In genomic region chr4:110878413-110878812, GRCh38 we compare ENCODE assay signal across 21 cellular contexts.
DNase-seq lines count a peak whose midpoint lies in the region; ATAC-seq and TF ChIP-seq lines count a peak whose summit lies in the region.
"Had no signal": no experiment of that assay in that cellular context is flagged by ENCODE, and none has a peak within 500 bp of the region (broad histone marks: within the 10 kb centered on the region; RNA-seq: fewer than 3 reads in every experiment).

No MANE protein-coding gene starts in this region.

- RAD21 ChIA-PET in HCT116 (lab: Charles Lee; ENCODE audit: low non-redundant PET in 1 of 2, low total read pairs in 2 of 2, uncharacterized antibody in 2 of 2, unreplicated experiment in 2 of 2), result no interaction called here

- ATAC-seq in HCT116 (peak; percentile 81), HG03469 (IDR thresholded peaks at IDR 0.05; ENCODE audit: unreplicated experiment) (no peak)

- POLR2A ChIA-PET in HCT116 (lab: Charles Lee), result no interaction called here

- intact Hi-C loops in HCT116 (cut with micrococcal nuclease), result no loop called here

- CTCF ChIA-PET in HCT116 (lab: Charles Lee), result no interaction called here

- no TSS peak for BruUV-seq in HCT116 (replicated peaks; lab: Mats Ljungman, UMichigan)

- H3K36me3 ChIP-seq in HCT116 (ENCODE audit: control insufficient read depth in 1 of 2, insufficient read depth in 2 of 2, low read length in 2 of 2) (no peaks in the 10 kb centered on the region), kidney epithelial cell (ENCODE audit: control insufficient read depth, insufficient read depth, low read length) (no peaks in the 10 kb centered on the region), BE2C (no peaks in the 10 kb centered on the region)

- H4K20me1 ChIP-seq in HCT116 (ENCODE audit: insufficient read depth), result no peaks in the 10 kb centered on the region

- TF ChIP-seq CTCF in HCT116 (IDR thresholded peaks at IDR 0.05 in 2 of 3, conservative IDR thresholded peaks at IDR 0.05 in 1 of 3; ENCODE audit: borderline replicate concordance in 1 of 3, insufficient read depth in 1 of 3, low read depth in 2 of 3, low read length in 2 of 3) (no peak), kidney epithelial cell (IDR thresholded peaks at IDR 0.05; ENCODE audit: insufficient read depth, low read length, poor library complexity, severe bottlenecking) (no peak), BE2C (IDR thresholded peaks at IDR 0.05; ENCODE audit: low read depth, low read length) (no peak)

- no peak overlapping the region for H3K9ac ChIP-seq in HCT116 (ENCODE audit: low read length)

- H3K79me2 ChIP-seq in HCT116 (ENCODE audit: insufficient read depth, low read length), result no peaks in the 10 kb centered on the region

- no peak overlapping the region for H3K27ac ChIP-seq in HCT116 (ENCODE audit: low read depth, low read length)
- H3K27ac ChIP-seq: C4-2B, HL-60, SK-N-MC had no signal

- no peaks in the 10 kb centered on the region for H3K27me3 ChIP-seq in HCT116 (ENCODE audit: insufficient read depth, low read length)
- no peaks in the 10 kb centered on the region for H3K27me3 ChIP-seq in kidney epithelial cell (ENCODE audit: control insufficient read depth, insufficient read depth, low read length)
- H3K27me3 ChIP-seq in BE2C, result no peaks in the 10 kb centered on the region

- no peak for TF ChIP-seq RAD21 in HCT116 (IDR thresholded peaks at IDR 0.05; ENCODE audit: low read depth)

- no peak overlapping the region for H3K4me3 ChIP-seq in HCT116 (replicated peaks in 1 of 2; ENCODE audit: low read depth in 1 of 2, low read length in 2 of 2)
- H3K4me3 ChIP-seq in kidney epithelial cell (ENCODE audit: low read depth, low read length), result no peak overlapping the region
- no peak overlapping the region for H3K4me3 ChIP-seq in BE2C (ENCODE audit: low read depth, low read length)
- H3K4me3 ChIP-seq: SK-N-MC had no signal

- H3K9me2 ChIP-seq in HCT116 (ENCODE audit: insufficient read depth), result no peaks in the 10 kb centered on the region

- H2AFZ ChIP-seq in HCT116 (ENCODE audit: low read depth, low read length, poor library complexity, severe bottlenecking), result no peak overlapping the region

- DNase-seq in HCT116 (ENCODE audit: low read depth, low spot score), result peak; percentile 23
- peak; percentile 70 for DNase-seq in SW480 (ENCODE audit: low spot score)
- DNase-seq in kidney epithelial cell (ENCODE audit: low read depth), result peak; percentile 28
- DNase-seq in NAMALWA (ENCODE audit: low spot score), result no peak
- no peak for DNase-seq in NCI-H2171 (lab: John Stamatoyannopoulos, UW)
- DNase-seq in BE2C, result no peak
- DNase-seq: ACHN, EL, GOT3, Karpas-422, NCI-H187, NCI-H2107, NCI-H2227 treated with DMSO at 0.1 percent for 48 hours, NCI-H524, NCI-H82, OCI-M1, SHP77 had no signal

- H3K4me1 ChIP-seq in HCT116 (ENCODE audit: control insufficient read depth in 1 of 2, insufficient read depth in 2 of 2, low read length in 2 of 2) (peaks cover 0 to 18% of the 10 kb centered on the region in 2 experiments; a peak in 2 of 4 replicates), BE2C (no peaks in the 10 kb centered on the region)

- H3K9me3 ChIP-seq in HCT116 (ENCODE audit: control insufficient read depth in 1 of 2, insufficient read depth in 1 of 2, low read depth in 1 of 2, low read length in 2 of 2), result no peaks in the 10 kb centered on the region
- H3K9me3 ChIP-seq in BE2C, result no peaks in the 10 kb centered on the region

- peak overlapping the region; percentile 39 for H3K4me2 ChIP-seq in HCT116 (ENCODE audit: low read length)

- TF ChIP-seq POLR2A in HCT116 (IDR thresholded peaks at IDR 0.05; ENCODE audit: borderline replicate concordance, extremely low read depth, insufficient read depth, insufficient read length), result no peak

TF ChIP-seq in HCT116, 20 proteins besides CTCF, POLR2A, EP300 and RAD21:
- TF ChIP-seq, protein P1, sequence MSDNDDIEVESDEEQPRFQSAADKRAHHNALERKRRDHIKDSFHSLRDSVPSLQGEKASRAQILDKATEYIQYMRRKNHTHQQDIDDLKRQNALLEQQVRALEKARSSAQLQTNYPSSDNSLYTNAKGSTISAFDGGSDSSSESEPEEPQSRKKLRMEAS (IDR thresholded peaks at IDR 0.05), result no peak
- TF ChIP-seq SP1 (IDR thresholded peaks at IDR 0.05; ENCODE audit: low read depth) (peak; percentile 45), CBX3 (IDR thresholded peaks at IDR 0.05; ENCODE audit: low read depth) (no peak; the same call in 1 of the 2 replicates), FOSL1 (IDR thresholded peaks at IDR 0.05; ENCODE audit: low read depth) (peak; percentile 53), TCF7L2 (IDR thresholded peaks at IDR 0.05; ENCODE audit: borderline replicate concordance, extremely low read depth, insufficient read depth, insufficient read length) (peak; percentile 48), CEBPB (IDR thresholded peaks at IDR 0.05; ENCODE audit: low read depth) (peak; percentile 49; the same call in 1 of the 2 replicates), JUND (IDR thresholded peaks at IDR 0.05) (peak; percentile 58; the same call in 1 of the 2 replicates)

Comparison
In these comparisons a context has a peak if more than half of its experiments do, and no peak if none do; other contexts are left out.
1. DNase-seq: peak in HCT116 (single experiment), SW480 (single experiment) and kidney epithelial cell (single experiment); none in NAMALWA (single experiment), NCI-H2171 (single experiment) and BE2C (single experiment).